Comparison of ENCODE assay signal across 10 cellular contexts in the genomic region with DNA sequence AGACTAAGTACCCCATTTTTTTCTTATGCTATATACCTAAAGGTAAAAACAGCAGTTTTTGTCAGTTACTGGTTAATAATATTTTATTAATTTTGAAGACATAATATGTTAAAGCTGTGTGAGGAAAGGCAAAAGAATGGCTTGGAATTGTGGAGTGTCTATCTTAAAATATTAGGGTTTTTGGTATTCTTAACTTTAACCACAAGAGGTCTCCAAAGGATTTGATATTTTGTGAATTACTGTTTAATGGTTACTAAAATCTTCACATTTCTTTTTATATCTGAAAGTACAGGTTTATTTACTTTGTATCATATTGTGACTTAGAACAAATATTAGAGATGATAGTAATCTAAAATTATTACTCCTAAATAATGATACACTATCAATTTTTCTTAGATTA. TPM values are rescaled to one million over a fixed set of nuclear protein-coding genes. Genes with fewer than 3 reads are reported as not detected.
A peak's percentile ranks its signal among the peaks of the same experiment; 100 is the strongest.
DNase-seq lines count a peak whose midpoint lies in the region; ATAC-seq, FAIRE-seq and TF ChIP-seq lines count a peak whose summit lies in the region.
"Had no signal": no experiment of that assay in that cellular context is flagged by ENCODE, and none has a peak within 500 bp of the region (broad histone marks: within the 10 kb centered on the region; RNA-seq: fewer than 3 reads in every experiment).

No MANE protein-coding gene starts in this region.

- H3K27ac ChIP-seq in CD8-positive, alpha-beta T cell (ENCODE audit: low read depth, low read length) = no peak overlapping the region

- H3K4me1 Mint-ChIP-seq in CD8-positive, alpha-beta T cell (ENCODE audit: low read depth) = peaks cover 16% of the 10 kb centered on the region
- H3K4me1 Mint-ChIP-seq in activated T-helper 17 cell treated with anti-CD3 and anti-CD28 coated beads, Interleukin-2, amount 50 U/mL, for 72 hours = peaks cover 5% of the 10 kb centered on the region

- CTCF ChIA-PET in CD8-positive, alpha-beta T cell (lab: Charles Lee) = interaction anchor here (0.8 to 3.9 kb wide), 7 partner anchors 17 to 509 kb away, joined by 3 to 23 read pairs (median 4); no protein-coding TSS in a partner anchor

- no peaks in the 10 kb centered on the region for H3K27me3 ChIP-seq in CD8-positive, alpha-beta T cell (ENCODE audit: insufficient read depth, low read length)
- H3K27me3 ChIP-seq in bronchial epithelial cell (ENCODE audit: control insufficient read depth, insufficient read depth, low read length) = no peaks in the 10 kb centered on the region

- FAIRE-seq in bronchial epithelial cell (lab: Jason Lieb, UNC) = no peak

- DNase-seq in CD8-positive, alpha-beta T cell = no peak
- DNase-seq in LHCN-M2 (ENCODE audit: low read depth) = peak; percentile 24
- DNase-seq in bronchial epithelial cell (ENCODE audit: low read depth) = peak; percentile 15
- DNase-seq in midbrain (lab: John Stamatoyannopoulos, UW) = peak; percentile 23
- DNase-seq: small intestine had no signal

- intact Hi-C loops in CD8-positive, alpha-beta T cell (cut with DNase I, micrococcal nuclease) = loop anchor here (1.0 kb wide), 3 partner anchors 422 to 509 kb away; no protein-coding TSS in a partner anchor

- no peaks in the 10 kb centered on the region for H3K36me3 ChIP-seq in CD8-positive, alpha-beta T cell (ENCODE audit: insufficient read depth, low read length)
- peaks cover 2% of the 10 kb centered on the region for H3K36me3 ChIP-seq in bronchial epithelial cell (ENCODE audit: control insufficient read depth, insufficient read depth, low read length)

- no peak for ATAC-seq in CD8-positive, alpha-beta T cell
- ATAC-seq in HG03457 (IDR thresholded peaks at IDR 0.05; ENCODE audit: unreplicated experiment) = no peak
- no peak for ATAC-seq in activated T-helper 17 cell treated with anti-CD3 and anti-CD28 coated beads, Interleukin-2, amount 50 U/mL, for 72 hours (replicated peaks)
- no peak for ATAC-seq in HG02678 (IDR thresholded peaks at IDR 0.05; ENCODE audit: unreplicated experiment)
- no peak for ATAC-seq in HG03571 (IDR thresholded peaks at IDR 0.05; ENCODE audit: unreplicated experiment)
- ATAC-seq: Panc1 had no signal

- H3K27ac Mint-ChIP-seq in CD8-positive, alpha-beta T cell = no peak overlapping the region
- no peak overlapping the region for H3K27ac Mint-ChIP-seq in activated T-helper 17 cell treated with anti-CD3 and anti-CD28 coated beads, Interleukin-2, amount 50 U/mL, for 72 hours

- H3K4me3 ChIP-seq in CD8-positive, alpha-beta T cell (ENCODE audit: low read depth, low read length) = no peak overlapping the region
- H3K4me3 ChIP-seq in bronchial epithelial cell (ENCODE audit: low read depth, low read length) = no peak overlapping the region

- POLR2A ChIA-PET in CD8-positive, alpha-beta T cell (lab: Charles Lee) = no interaction called here

- no peak overlapping the region for H3K4me3 Mint-ChIP-seq in CD8-positive, alpha-beta T cell
- no peak overlapping the region for H3K4me3 Mint-ChIP-seq in activated T-helper 17 cell treated with anti-CD3 and anti-CD28 coated beads, Interleukin-2, amount 50 U/mL, for 72 hours

- H3K27me3 Mint-ChIP-seq in CD8-positive, alpha-beta T cell (ENCODE audit: low read depth) = no peaks in the 10 kb centered on the region
- no peaks in the 10 kb centered on the region for H3K27me3 Mint-ChIP-seq in activated T-helper 17 cell treated with anti-CD3 and anti-CD28 coated beads, Interleukin-2, amount 50 U/mL, for 72 hours

- peak; percentile 54 for TF ChIP-seq CTCF in CD8-positive, alpha-beta T cell (IDR thresholded peaks at IDR 0.05)
- TF ChIP-seq CTCF in bronchial epithelial cell (IDR thresholded peaks at IDR 0.05; ENCODE audit: insufficient read depth, low read length, severe bottlenecking) = no peak

- H3K36me3 Mint-ChIP-seq in CD8-positive, alpha-beta T cell = peaks cover 46% of the 10 kb centered on the region
- peaks cover 56% of the 10 kb centered on the region for H3K36me3 Mint-ChIP-seq in activated T-helper 17 cell treated with anti-CD3 and anti-CD28 coated beads, Interleukin-2, amount 50 U/mL, for 72 hours (ENCODE audit: low read depth)

- H3K9me3 ChIP-seq in CD8-positive, alpha-beta T cell (ENCODE audit: low read length) = no peaks in the 10 kb centered on the region

- no peaks in the 10 kb centered on the region for H3K4me1 ChIP-seq in CD8-positive, alpha-beta T cell (ENCODE audit: insufficient read depth, low read length)

- H3K9me3 Mint-ChIP-seq in CD8-positive, alpha-beta T cell = no peaks in the 10 kb centered on the region
- no peaks in the 10 kb centered on the region for H3K9me3 Mint-ChIP-seq in activated T-helper 17 cell treated with anti-CD3 and anti-CD28 coated beads, Interleukin-2, amount 50 U/mL, for 72 hours

RNA-seq across cellular contexts. Expression of gene DHFR, which starts 32.0 kb away (rescaled TPM):
- total RNA-seq in CD8-positive, alpha-beta T cell = 1 to 10 TPM; 5.9 TPM
- 112 and 131 TPM in 2 replicates for total RNA-seq in LHCN-M2 (2014; rRNA removed)
- 37.7 TPM for polyA plus RNA-seq in LHCN-M2 (2012)
- total RNA-seq in bronchial epithelial cell = 1.8 and 2.0 TPM in 2 replicates
- total RNA-seq in activated T-helper 17 cell treated with anti-CD3 and anti-CD28 coated beads, Interleukin-2, amount 50 U/mL, for 72 hours = 10 to 100 TPM; 71.9 to 80.2 TPM

RNA-seq across cellular contexts. Expression of gene MSH3, which starts 32.3 kb away (rescaled TPM):
- total RNA-seq in CD8-positive, alpha-beta T cell = 1 to 10 TPM; 8.5 to 8.6 TPM
- total RNA-seq in LHCN-M2 (2014; rRNA removed) (12.6 and 15.8 TPM in 2 replicates), bronchial epithelial cell (11.1 and 11.8 TPM in 2 replicates)
- polyA plus RNA-seq in LHCN-M2 (2012) = 5.5 TPM
- total RNA-seq in activated T-helper 17 cell treated with anti-CD3 and anti-CD28 coated beads, Interleukin-2, amount 50 U/mL, for 72 hours = 10 to 100 TPM; 23.6 to 24.9 TPM

Comparison
In these comparisons a context has a peak if more than half of its experiments do, and no peak if none do; other contexts are left out.
1. DNase-seq: peak in LHCN-M2 (single experiment), bronchial epithelial cell (single experiment) and midbrain (single experiment); none in CD8-positive, alpha-beta T cell (0 of 7).
2. RNA of gene DHFR, which starts 32.0 kb away (total RNA-seq): 112 to 131 TPM in LHCN-M2 and 71.9 to 80.2 TPM in activated T-helper 17 cell treated with anti-CD3 and anti-CD28 coated beads, Interleukin-2, amount 50 U/mL, for 72 hours; 5.9 TPM in CD8-positive, alpha-beta T cell and 1.8 to 2.0 TPM in bronchial epithelial cell; every median in the first group is over 10 times any median in the second.